In genomic region chr17:78313735-78314648, GRCh38 we compare ENCODE assay signal across 8 cellular contexts. TPM values are rescaled to one million over a fixed set of nuclear protein-coding genes. Genes with fewer than 3 reads are reported as not detected.
DNase-seq lines count a peak whose midpoint lies in the region; ATAC-seq and TF ChIP-seq lines count a peak whose summit lies in the region.

No MANE protein-coding gene starts in this region.

- peak overlapping the region; percentile 76 to 95 (median 77) for H3K27ac Mint-ChIP-seq in CD4-positive, CD25-positive, alpha-beta regulatory T cell
- H3K27ac Mint-ChIP-seq in activated CD4-positive, alpha-beta memory T cell treated with anti-CD3 and anti-CD28 coated beads, Interleukin-2, amount 10 ng/mL, durations not matched to agents 7 days and 5 days = peak overlapping the region; percentile 26

- WGBS in mesodermal cell (ENCODE audit: insufficient coverage in 2 of 2), 2 experiments = 5 to 8% methylated on average over 59 to 66 of the region's 80 CpGs

- ATAC-seq in CD4-positive, CD25-positive, alpha-beta regulatory T cell (ENCODE audit: low read depth in 2 of 2) = peak; percentile 77 to 82
- no peak for ATAC-seq in HG03469 (IDR thresholded peaks at IDR 0.05; ENCODE audit: unreplicated experiment)

- H3K9me3 ChIP-seq in CD4-positive, CD25-positive, alpha-beta regulatory T cell (ENCODE audit: control insufficient read depth in 2 of 2, low read length in 2 of 2) = no peaks in the 10 kb centered on the region
- H3K9me3 ChIP-seq in HEK293 (ENCODE audit: control insufficient read depth, insufficient read depth, low read depth, low read length) (no peaks in the 10 kb centered on the region), mesodermal cell (ENCODE audit: control insufficient read depth, low read length) (no peaks in the 10 kb centered on the region)
- H3K9me3 ChIP-seq in effector memory CD4-positive, alpha-beta T cell (ENCODE audit: control insufficient read depth, low read length) = no peaks in the 10 kb centered on the region

- no peaks in the 10 kb centered on the region for H3K27me3 ChIP-seq in CD4-positive, CD25-positive, alpha-beta regulatory T cell (ENCODE audit: control insufficient read depth, insufficient read depth, low read length)
- H3K27me3 ChIP-seq in effector memory CD4-positive, alpha-beta T cell (replicated peaks; ENCODE audit: control insufficient read depth, insufficient read depth, low read length, poor library complexity, severe bottlenecking) = no peaks in the 10 kb centered on the region

- POLR2A ChIA-PET in HEK293 (lab: Yijun Ruan, JAX) = interaction anchor here (0.6 to 2.3 kb wide), 17 partner anchors 9 to 696 kb away, joined by 3 to 12 read pairs (median 4); partner anchors contain the start of genes CANT1, SOCS3 and TK1
- POLR2A ChIA-PET in activated CD4-positive, alpha-beta memory T cell treated with anti-CD3 and anti-CD28 coated beads, Interleukin-2, amount 10 ng/mL, durations not matched to agents 7 days and 5 days (lab: Charles Lee) = interaction anchor here (0.7 to 7.7 kb wide), 5 partner anchors 26 to 74 kb away, joined by 3 to 68 read pairs (median 11); partner anchors contain the start of gene SOCS3

- peak; percentile 57 to 87 (median 62) for DNase-seq in CD4-positive, CD25-positive, alpha-beta regulatory T cell
- peak; percentile 89 for DNase-seq in NCI-H510A treated with DMSO at 0.1 percent for 48 hours (lab: John Stamatoyannopoulos, UW)
- peak; percentile 74 for DNase-seq in activated CD4-positive, alpha-beta memory T cell treated with anti-CD3 and anti-CD28 coated beads, Interleukin-2, amount 10 ng/mL, durations not matched to agents 7 days and 5 days
- peak; percentile 40 to 55 (median 55) for DNase-seq in effector memory CD4-positive, alpha-beta T cell
- DNase-seq in stimulated activated CD8-positive, alpha-beta memory T cell treated with anti-CD3 and anti-CD28 coated beads, Interleukin-4, amount 100 ng/mL, for 1 hour (ENCODE audit: low read depth in 2 of 2, low spot score in 1 of 2) = peak; percentile 32 to 37

- H3K4me3 ChIP-seq in CD4-positive, CD25-positive, alpha-beta regulatory T cell (ENCODE audit: low read depth, low read length) = peak overlapping the region; percentile 13
- peak overlapping the region; percentile 36 for H3K4me3 ChIP-seq in HEK293 (ENCODE audit: low read depth, low read length)
- peak overlapping the region; percentile 48 for H3K4me3 ChIP-seq in effector memory CD4-positive, alpha-beta T cell (ENCODE audit: insufficient read depth, low read depth, low read length, poor library complexity, severe bottlenecking)
- H3K4me3 ChIP-seq in mesodermal cell (ENCODE audit: extremely low read depth, insufficient read depth, low read length, poor library complexity, severe bottlenecking) = peak overlapping the region; percentile 35

- peaks cover 8 to 53% (median 29%) of the 10 kb centered on the region in 4 donors for H3K4me1 Mint-ChIP-seq in CD4-positive, CD25-positive, alpha-beta regulatory T cell
- H3K4me1 Mint-ChIP-seq in activated CD4-positive, alpha-beta memory T cell treated with anti-CD3 and anti-CD28 coated beads, Interleukin-2, amount 10 ng/mL, durations not matched to agents 7 days and 5 days = peaks cover 46% of the 10 kb centered on the region

- H3K9me3 Mint-ChIP-seq in CD4-positive, CD25-positive, alpha-beta regulatory T cell = no peaks in the 10 kb centered on the region
- no peaks in the 10 kb centered on the region for H3K9me3 Mint-ChIP-seq in activated CD4-positive, alpha-beta memory T cell treated with anti-CD3 and anti-CD28 coated beads, Interleukin-2, amount 10 ng/mL, durations not matched to agents 7 days and 5 days

- H3K36me3 ChIP-seq in CD4-positive, CD25-positive, alpha-beta regulatory T cell (ENCODE audit: control insufficient read depth, insufficient read depth, low read length) = no peaks in the 10 kb centered on the region
- H3K36me3 ChIP-seq in HEK293 (ENCODE audit: control insufficient read depth in 2 of 2, insufficient read depth in 1 of 2, low read length in 2 of 2) = no peaks in the 10 kb centered on the region
- H3K36me3 ChIP-seq in effector memory CD4-positive, alpha-beta T cell (ENCODE audit: control insufficient read depth, insufficient read depth, low read length) = no peaks in the 10 kb centered on the region
- H3K36me3 ChIP-seq in mesodermal cell (ENCODE audit: control insufficient read depth, insufficient read depth, low read length) = no peaks in the 10 kb centered on the region

- peak overlapping the region; percentile 14 for H3K27ac ChIP-seq in CD4-positive, CD25-positive, alpha-beta regulatory T cell (ENCODE audit: insufficient read depth, low read length, poor library complexity, severe bottlenecking)
- H3K27ac ChIP-seq in HEK293 (ENCODE audit: extremely low read depth, low read depth, low read length) = peak overlapping the region; percentile 80
- peak overlapping the region; percentile 13 for H3K27ac ChIP-seq in effector memory CD4-positive, alpha-beta T cell (ENCODE audit: insufficient read depth, low read length, poor library complexity, severe bottlenecking)
- H3K27ac ChIP-seq in mesodermal cell (ENCODE audit: low read depth, low read length, severe bottlenecking) = no peak overlapping the region

- H3K4me3 Mint-ChIP-seq in CD4-positive, CD25-positive, alpha-beta regulatory T cell = peak overlapping the region; percentile 78 to 91 (median 82)
- peak overlapping the region; percentile 50 for H3K4me3 Mint-ChIP-seq in activated CD4-positive, alpha-beta memory T cell treated with anti-CD3 and anti-CD28 coated beads, Interleukin-2, amount 10 ng/mL, durations not matched to agents 7 days and 5 days

- peaks cover 22% of the 10 kb centered on the region for H3K27me3 Mint-ChIP-seq in CD4-positive, CD25-positive, alpha-beta regulatory T cell
- peaks cover 27% of the 10 kb centered on the region for H3K27me3 Mint-ChIP-seq in activated CD4-positive, alpha-beta memory T cell treated with anti-CD3 and anti-CD28 coated beads, Interleukin-2, amount 10 ng/mL, durations not matched to agents 7 days and 5 days

- no peak for TF ChIP-seq CTCF in HEK293 (tag by site-specific recombination; IDR thresholded peaks at IDR 0.05)

- CTCF ChIA-PET in HEK293 (lab: Yijun Ruan, JAX) = interaction anchor here (0.6 to 2.8 kb wide), 9 partner anchors 21 to 109 kb away, joined by 3 to 13 read pairs (median 3); no protein-coding TSS in a partner anchor
- CTCF ChIA-PET in activated CD4-positive, alpha-beta memory T cell treated with anti-CD3 and anti-CD28 coated beads, Interleukin-2, amount 10 ng/mL, durations not matched to agents 7 days and 5 days (lab: Charles Lee) = interaction anchor here (0.5 to 1.4 kb wide), 6 partner anchors 12 to 124 kb away, joined by 3 to 4 read pairs (median 3); no protein-coding TSS in a partner anchor

- peaks cover 33% of the 10 kb centered on the region for H3K4me1 ChIP-seq in CD4-positive, CD25-positive, alpha-beta regulatory T cell (ENCODE audit: control insufficient read depth, insufficient read depth, low read length, poor library complexity, severe bottlenecking)
- H3K4me1 ChIP-seq in HEK293 (ENCODE audit: control insufficient read depth, insufficient read depth, low read length) (peaks cover 28% of the 10 kb centered on the region), mesodermal cell (ENCODE audit: control insufficient read depth, insufficient read depth, low read length, poor library complexity, severe bottlenecking) (peaks cover 41% of the 10 kb centered on the region)
- H3K4me1 ChIP-seq in effector memory CD4-positive, alpha-beta T cell (ENCODE audit: control insufficient read depth, insufficient read depth, low read length, poor library complexity, severe bottlenecking) = peaks cover 25% of the 10 kb centered on the region

- H3K36me3 Mint-ChIP-seq in CD4-positive, CD25-positive, alpha-beta regulatory T cell = no peaks in the 10 kb centered on the region
- H3K36me3 Mint-ChIP-seq in activated CD4-positive, alpha-beta memory T cell treated with anti-CD3 and anti-CD28 coated beads, Interleukin-2, amount 10 ng/mL, durations not matched to agents 7 days and 5 days (ENCODE audit: low read depth) = no peaks in the 10 kb centered on the region

TF ChIP-seq in HEK293, 187 proteins besides CTCF, POLR2A, EP300 and RAD21 (continues in another document):
- TF ChIP-seq ZNF184 (tag by site-specific recombination; IDR thresholded peaks at IDR 0.05) (no peak; the same call in 1 of the 2 replicates), ZNF558 (tag by site-specific recombination; IDR thresholded peaks at IDR 0.05) (no peak), ZNF768 (tag by site-specific recombination; IDR thresholded peaks at IDR 0.05) (no peak), ZFP3 (tag by site-specific recombination; IDR thresholded peaks at IDR 0.05; ENCODE audit: low read depth) (no peak), ZBTB20 (tag by site-specific recombination; IDR thresholded peaks at IDR 0.05) (peak; percentile 44; the same call in 1 of the 2 replicates), ZNF610 (tag by site-specific recombination; IDR thresholded peaks at IDR 0.05; ENCODE audit: borderline replicate concordance) (peak; percentile 45; the same call in 1 of the 2 replicates), ZNF292 (tag by site-specific recombination; IDR thresholded peaks at IDR 0.05; ENCODE audit: borderline replicate concordance, low read depth) (no peak), ZNF548 (tag by site-specific recombination; IDR thresholded peaks at IDR 0.05) (no peak), ZNF302 (tag by site-specific recombination; IDR thresholded peaks at IDR 0.05; ENCODE audit: low read depth) (no peak), ZNF521 (tag by site-specific recombination; IDR thresholded peaks at IDR 0.05) (no peak), ZNF677 (tag by site-specific recombination; IDR thresholded peaks at IDR 0.05) (no peak), ZNF660 (tag by site-specific recombination; IDR thresholded peaks at IDR 0.05) (peak; percentile 52), ZNF600 (tag by site-specific recombination; IDR thresholded peaks at IDR 0.05) (no peak)
- TF ChIP-seq, protein P1, sequence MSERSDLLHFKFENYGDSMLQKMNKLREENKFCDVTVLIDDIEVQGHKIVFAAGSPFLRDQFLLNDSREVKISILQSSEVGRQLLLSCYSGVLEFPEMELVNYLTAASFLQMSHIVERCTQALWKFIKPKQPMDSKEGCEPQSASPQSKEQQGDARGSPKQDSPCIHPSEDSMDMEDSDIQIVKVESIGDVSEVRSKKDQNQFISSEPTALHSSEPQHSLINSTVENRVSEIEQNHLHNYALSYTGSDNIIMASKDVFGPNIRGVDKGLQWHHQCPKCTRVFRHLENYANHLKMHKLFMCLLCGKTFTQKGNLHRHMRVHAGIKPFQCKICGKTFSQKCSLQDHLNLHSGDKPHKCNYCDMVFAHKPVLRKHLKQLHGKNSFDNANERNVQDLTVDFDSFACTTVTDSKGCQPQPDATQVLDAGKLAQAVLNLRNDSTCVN (tag by site-specific recombination; optimal IDR thresholded peaks at IDR 0.05) = peak; percentile 69

RNA-seq across cellular contexts. Expression of gene SOCS3, which starts 45.9 kb away (rescaled TPM):
- 218 TPM for total RNA-seq in CD4-positive, CD25-positive, alpha-beta regulatory T cell
- polyA plus RNA-seq in CD4-positive, CD25-positive, alpha-beta regulatory T cell = 10 to 100 TPM; 26.4 to 74.2 (median 51.2) TPM
- total RNA-seq in activated CD4-positive, alpha-beta memory T cell treated with anti-CD3 and anti-CD28 coated beads, Interleukin-2, amount 10 ng/mL, durations not matched to agents 7 days and 5 days = 10 to 100 TPM; 68.7 to 69.8 TPM
- polyA plus RNA-seq in mesodermal cell (2013, experiment 1 of 2) = 37.6 TPM
- 29.9 TPM for polyA plus RNA-seq in mesodermal cell (2013, experiment 2 of 2)

Comparison
In these comparisons a context has a peak if more than half of its experiments do, and no peak if none do; other contexts are left out.
1. DNase-seq: peak in every context shown above with its lines; median percentile 89 in NCI-H510A treated with DMSO at 0.1 percent for 48 hours; 74 in activated CD4-positive, alpha-beta memory T cell treated with anti-CD3 and anti-CD28 coated beads, Interleukin-2, amount 10 ng/mL, durations not matched to agents 7 days and 5 days; 62 in CD4-positive, CD25-positive, alpha-beta regulatory T cell; 55 in effector memory CD4-positive, alpha-beta T cell; 34 in stimulated activated CD8-positive, alpha-beta memory T cell treated with anti-CD3 and anti-CD28 coated beads, Interleukin-4, amount 100 ng/mL, for 1 hour.